32 cellular contexts compared by ENCODE assay signal in genomic region chr5:6937675-6938074, GRCh38.
"Had no signal": no experiment of that assay in that cellular context is flagged by ENCODE, and none has a peak within 500 bp of the region (broad histone marks: within the 10 kb centered on the region; RNA-seq: fewer than 3 reads in every experiment).

No MANE protein-coding gene starts in this region.

- H3K36me3 Mint-ChIP-seq: activated CD4-positive, alpha-beta memory T cell treated with anti-CD3 and anti-CD28 coated beads for 36 hours; activated CD8-positive, alpha-beta memory T cell treated with anti-CD3 and anti-CD28 coated beads, Interleukin-2, amount 10 ng/mL, durations not matched to agents 7 days and 5 days; activated naive CD4-positive, alpha-beta T cell treated with anti-CD3 and anti-CD28 coated beads, Interleukin-2, amount 50 U/mL, for 24 hours; activated naive CD8-positive, alpha-beta T cell treated with anti-CD3 and anti-CD28 coated beads for 36 hours; brain had no signal

- H3K4me1 Mint-ChIP-seq: activated CD4-positive, alpha-beta T cell treated with anti-CD3 and anti-CD28 coated beads for 36 hours; activated CD4-positive, alpha-beta T cell treated with anti-CD3 and anti-CD28 coated beads, Interleukin-2, amount 10 ng/mL, durations not matched to agents 24 days and 14 days; activated CD8-positive, alpha-beta memory T cell treated with anti-CD3 and anti-CD28 coated beads, Interleukin-2, amount 10 ng/mL, durations not matched to agents 7 days and 5 days; activated naive CD4-positive, alpha-beta T cell treated with anti-CD3 and anti-CD28 coated beads, Interleukin-2, amount 50 U/mL, for 24 hours; activated naive CD8-positive, alpha-beta T cell treated with anti-CD3 and anti-CD28 coated beads for 36 hours; activated naive CD8-positive, alpha-beta T cell treated with anti-CD3 and anti-CD28 coated beads, Interleukin-2, amount 50 U/mL, for 24 hours had no signal

- DNase-seq: activated CD4-positive, alpha-beta memory T cell treated with anti-CD3 and anti-CD28 coated beads for 36 hours; activated CD4-positive, alpha-beta T cell treated with anti-CD3 and anti-CD28 coated beads for 36 hours; activated CD4-positive, alpha-beta T cell treated with anti-CD3 and anti-CD28 coated beads, Interleukin-2, amount 10 ng/mL, durations not matched to agents 24 days and 14 days; activated CD4-positive, CD25-positive, alpha-beta regulatory T cell; activated CD4-positive, CD25-positive, alpha-beta regulatory T cell treated with anti-CD3 and anti-CD28 coated beads, Interleukin-2, amount 50 U/mL, for 72 hours; activated CD8-positive, alpha-beta memory T cell treated with anti-CD3 and anti-CD28 coated beads, Interleukin-2, amount 10 ng/mL, durations not matched to agents 7 days and 5 days; activated CD8-positive, alpha-beta memory T cell treated with anti-CD3 and anti-CD28 coated beads, Interleukin-2, amount 50 U/mL, for 4 hours; activated CD8-positive, alpha-beta T cell treated with anti-CD3 and anti-CD28 coated beads, Interleukin-2, amount 10 ng/mL, durations not matched to agents 7 days and 5 days; activated effector memory CD4-positive, alpha-beta T cell treated with anti-CD3 and anti-CD28 coated beads, Interleukin-2, amount 50 U/mL, for 16 hours; activated naive CD4-positive, alpha-beta T cell treated with anti-CD3 and anti-CD28 coated beads for 36 hours; activated naive CD8-positive, alpha-beta T cell treated with anti-CD3 and anti-CD28 coated beads for 36 hours; activated naive CD8-positive, alpha-beta T cell treated with anti-CD3 and anti-CD28 coated beads, Interleukin-2, amount 50 U/mL, for 24 hours; activated T-cell treated with anti-CD3 and anti-CD28 coated beads, Interleukin-2, amount 50 U/mL, for 1 hour; activated T-cell treated with anti-CD3 and anti-CD28 coated beads, Interleukin-2, amount 50 U/mL, for 48 hours; adrenal gland; amygdala; aorta; central memory CD4-positive, alpha-beta T cell; cerebellar nuclear complex; colonic mucosa; effector CD8-positive, alpha-beta T cell; esophagus squamous epithelium; foreskin melanocyte; head of caudate nucleus; hypothalamus; T1000 had no signal

- H3K4me3 Mint-ChIP-seq: activated CD4-positive, alpha-beta memory T cell treated with anti-CD3 and anti-CD28 coated beads for 36 hours; activated CD4-positive, alpha-beta T cell treated with anti-CD3 and anti-CD28 coated beads for 36 hours; activated CD4-positive, alpha-beta T cell treated with anti-CD3 and anti-CD28 coated beads, Interleukin-2, amount 10 ng/mL, durations not matched to agents 24 days and 14 days; activated CD8-positive, alpha-beta memory T cell treated with anti-CD3 and anti-CD28 coated beads, Interleukin-2, amount 10 ng/mL, durations not matched to agents 7 days and 5 days; activated CD8-positive, alpha-beta T cell treated with anti-CD3 and anti-CD28 coated beads, Interleukin-2, amount 10 ng/mL, durations not matched to agents 7 days and 5 days; activated naive CD4-positive, alpha-beta T cell treated with anti-CD3 and anti-CD28 coated beads for 36 hours; activated naive CD4-positive, alpha-beta T cell treated with anti-CD3 and anti-CD28 coated beads, Interleukin-2, amount 50 U/mL, for 24 hours; activated naive CD8-positive, alpha-beta T cell treated with anti-CD3 and anti-CD28 coated beads for 36 hours; activated naive CD8-positive, alpha-beta T cell treated with anti-CD3 and anti-CD28 coated beads, Interleukin-2, amount 50 U/mL, for 24 hours; activated T-helper 1 cell treated with anti-CD3 and anti-CD28 coated beads, Interleukin-12 subunit alpha, Interleukin-12 subunit beta, Interleukin-2, Interleukin-4 antibody, amounts not matched to agents 30 ng/mL and 10 ng/mL and 1 ng/mL, durations not matched to agents 14 hours and 24 hours and 36 hours; T-helper 2 cell treated with Interferon-gamma antibody and Interleukin-4, amounts not matched to agents 5 μg/mL and 100 μg/mL, for 36 hours had no signal

- ATAC-seq: activated CD4-positive, alpha-beta T cell treated with anti-CD3 and anti-CD28 coated beads for 36 hours; activated CD8-positive, alpha-beta memory T cell treated with anti-CD3 and anti-CD28 coated beads, Interleukin-2, amount 10 ng/mL, durations not matched to agents 7 days and 5 days; activated CD8-positive, alpha-beta T cell treated with anti-CD3 and anti-CD28 coated beads, Interleukin-2, amount 10 ng/mL, durations not matched to agents 7 days and 5 days; activated naive CD8-positive, alpha-beta T cell treated with anti-CD3 and anti-CD28 coated beads, Interleukin-2, amount 50 U/mL, for 24 hours; gastroesophageal sphincter had no signal

- H3K9me3 Mint-ChIP-seq: activated CD4-positive, alpha-beta memory T cell treated with anti-CD3 and anti-CD28 coated beads for 36 hours; activated CD4-positive, alpha-beta T cell treated with anti-CD3 and anti-CD28 coated beads, Interleukin-2, amount 10 ng/mL, durations not matched to agents 24 days and 14 days; activated naive CD4-positive, alpha-beta T cell treated with anti-CD3 and anti-CD28 coated beads for 36 hours; activated naive CD4-positive, alpha-beta T cell treated with anti-CD3 and anti-CD28 coated beads, Interleukin-2, amount 50 U/mL, for 24 hours; activated naive CD8-positive, alpha-beta T cell treated with anti-CD3 and anti-CD28 coated beads for 36 hours; activated T-helper 1 cell treated with anti-CD3 and anti-CD28 coated beads, Interleukin-12 subunit alpha, Interleukin-12 subunit beta, Interleukin-2, Interleukin-4 antibody, amounts not matched to agents 30 ng/mL and 10 ng/mL and 1 ng/mL, durations not matched to agents 14 hours and 24 hours and 36 hours; activated T-helper 2 cell treated with anti-CD3 and anti-CD28 coated beads, Interferon-gamma antibody, Interleukin-2, Interleukin-4, amounts not matched to agents 10 μg/mL and 5 μg/mL and 100 μg/mL, durations not matched to agents 14 hours and 24 hours and 36 hours; T-helper 2 cell treated with Interferon-gamma antibody and Interleukin-4, amounts not matched to agents 5 μg/mL and 100 μg/mL, for 36 hours had no signal

- H3K27ac Mint-ChIP-seq: activated CD4-positive, alpha-beta memory T cell treated with anti-CD3 and anti-CD28 coated beads for 36 hours; activated CD4-positive, alpha-beta T cell treated with anti-CD3 and anti-CD28 coated beads for 36 hours; activated CD4-positive, alpha-beta T cell treated with anti-CD3 and anti-CD28 coated beads, Interleukin-2, amount 10 ng/mL, durations not matched to agents 24 days and 14 days; activated CD8-positive, alpha-beta memory T cell treated with anti-CD3 and anti-CD28 coated beads, Interleukin-2, amount 10 ng/mL, durations not matched to agents 7 days and 5 days; activated CD8-positive, alpha-beta T cell treated with anti-CD3 and anti-CD28 coated beads, Interleukin-2, amount 10 ng/mL, durations not matched to agents 7 days and 5 days; activated naive CD4-positive, alpha-beta T cell treated with anti-CD3 and anti-CD28 coated beads for 36 hours; activated naive CD4-positive, alpha-beta T cell treated with anti-CD3 and anti-CD28 coated beads, Interleukin-2, amount 50 U/mL, for 24 hours; activated naive CD8-positive, alpha-beta T cell treated with anti-CD3 and anti-CD28 coated beads for 36 hours; activated naive CD8-positive, alpha-beta T cell treated with anti-CD3 and anti-CD28 coated beads, Interleukin-2, amount 50 U/mL, for 24 hours; activated T-helper 1 cell treated with anti-CD3 and anti-CD28 coated beads, Interleukin-12 subunit alpha, Interleukin-12 subunit beta, Interleukin-2, Interleukin-4 antibody, amounts not matched to agents 30 ng/mL and 10 ng/mL and 1 ng/mL, durations not matched to agents 14 hours and 24 hours and 36 hours; activated T-helper 2 cell treated with anti-CD3 and anti-CD28 coated beads, Interferon-gamma antibody, Interleukin-2, Interleukin-4, amounts not matched to agents 10 μg/mL and 5 μg/mL and 100 μg/mL, durations not matched to agents 14 hours and 24 hours and 36 hours; T-helper 2 cell treated with Interferon-gamma antibody and Interleukin-4, amounts not matched to agents 5 μg/mL and 100 μg/mL, for 36 hours had no signal
